In the genomic region with DNA sequence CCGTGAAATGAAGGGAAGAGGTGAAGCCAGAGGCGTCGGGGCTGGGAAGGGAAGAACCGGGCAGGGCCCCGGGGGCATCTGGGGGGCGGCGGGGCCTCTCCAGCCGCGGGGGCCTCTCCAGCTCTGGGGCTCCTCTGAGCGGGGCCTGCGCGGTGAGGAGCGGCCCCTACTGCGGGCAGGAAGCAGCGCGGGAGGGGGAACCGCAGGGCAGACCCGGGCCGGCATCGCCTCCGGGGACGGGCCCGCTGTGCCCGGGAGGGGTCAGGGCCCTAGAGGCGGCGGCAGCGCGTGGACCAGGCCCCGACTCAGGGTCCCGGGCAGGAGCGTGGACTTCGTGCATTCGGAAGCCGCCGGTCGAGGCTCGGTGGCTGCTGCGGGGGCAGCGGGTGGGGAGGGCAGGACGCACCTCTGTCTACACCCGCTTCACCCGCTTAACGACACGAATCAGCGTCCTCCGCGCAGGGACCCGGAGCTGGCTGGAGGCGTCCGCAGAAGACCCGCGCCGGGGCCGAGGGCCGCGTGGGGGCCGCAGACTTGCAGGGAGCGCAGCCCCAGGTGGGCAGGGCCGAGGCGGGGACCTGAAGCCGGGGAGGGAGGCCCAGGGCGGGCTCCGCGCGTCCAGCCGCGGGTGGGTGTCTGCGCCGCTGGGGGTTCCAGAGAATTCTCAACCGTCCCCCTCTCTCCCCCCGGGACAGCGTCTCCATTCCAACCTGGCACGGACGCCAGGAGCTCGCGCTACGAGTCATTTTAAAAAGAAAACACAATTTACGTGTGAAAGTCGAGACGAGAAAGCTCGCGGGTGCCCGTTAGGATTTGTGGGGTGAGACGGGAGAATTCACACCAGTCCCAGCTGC, we compare ENCODE assay signal across 7 cellular contexts.
DNase-seq lines count a peak whose midpoint lies in the region; ATAC-seq and TF ChIP-seq lines count a peak whose summit lies in the region.
"Not testable (repeated sequence)": the region's sequence is repeated elsewhere in the genome, so short reads cannot be mapped to it uniquely, and the experiment has no call there.

No MANE protein-coding gene starts in this region.

- ATAC-seq in T-helper 17 cell (peak; percentile 65), foreskin keratinocyte (peak; percentile 17), left lung (peak; percentile 49)
- ATAC-seq in activated naive CD4-positive, alpha-beta T cell treated with anti-CD3 and anti-CD28 coated beads, Interleukin-2, amount 50 U/mL, for 72 hours = peak; percentile 60 to 62
- peak; percentile 57 to 85 for ATAC-seq in naive thymus-derived CD8-positive, alpha-beta T cell
- ATAC-seq in stimulated activated memory B cell treated with anti-CD40 and anti-IgM and Interleukin-4, amounts not matched to agents 10 μg/mL and 1 μg/mL and 100 μg/mL, for 72 hours = peak; percentile 9

- not testable (repeated sequence) for H3K27ac Mint-ChIP-seq in T-helper 17 cell; activated naive CD4-positive, alpha-beta T cell treated with anti-CD3 and anti-CD28 coated beads, Interleukin-2, amount 50 U/mL, for 72 hours; naive thymus-derived CD8-positive, alpha-beta T cell; stimulated activated memory B cell treated with anti-CD40 and anti-IgM and Interleukin-4, amounts not matched to agents 10 μg/mL and 1 μg/mL and 100 μg/mL, for 72 hours

- H3K27ac ChIP-seq in foreskin keratinocyte, left lung: not testable (repeated sequence)

- H3K9me3 Mint-ChIP-seq in activated naive CD4-positive, alpha-beta T cell treated with anti-CD3 and anti-CD28 coated beads, Interleukin-2, amount 50 U/mL, for 72 hours; naive thymus-derived CD8-positive, alpha-beta T cell; stimulated activated memory B cell treated with anti-CD40 and anti-IgM and Interleukin-4, amounts not matched to agents 10 μg/mL and 1 μg/mL and 100 μg/mL, for 72 hours: not testable (repeated sequence)

- H3K4me1 Mint-ChIP-seq in T-helper 17 cell; naive thymus-derived CD8-positive, alpha-beta T cell; stimulated activated memory B cell treated with anti-CD40 and anti-IgM and Interleukin-4, amounts not matched to agents 10 μg/mL and 1 μg/mL and 100 μg/mL, for 72 hours: not testable (repeated sequence)

- not testable (repeated sequence) for H3K9me3 ChIP-seq in T-helper 17 cell (ENCODE audit: control insufficient read depth, low read length, poor library complexity, severe bottlenecking); left lung

- not testable (repeated sequence) for TF ChIP-seq CTCF in foreskin keratinocyte (conservative IDR thresholded peaks at IDR 0.05); left lung (IDR thresholded peaks at IDR 0.05)

- DNase-seq in T-helper 17 cell; activated naive CD4-positive, alpha-beta T cell treated with anti-CD3 and anti-CD28 coated beads, Interleukin-2, amount 50 U/mL, for 72 hours (ENCODE audit: low spot score in 2 of 2); foreskin keratinocyte; left lung; naive thymus-derived CD8-positive, alpha-beta T cell: not testable (repeated sequence)
- DNase-seq in activated CD8-positive, alpha-beta memory T cell treated with anti-CD3 and anti-CD28 coated beads for 24 hours = peak; percentile 59

- not testable (repeated sequence) for H3K4me3 ChIP-seq in left lung

- not testable (repeated sequence) for H3K27me3 Mint-ChIP-seq in T-helper 17 cell
- peaks cover 2 to 11% (median 5%) of the 10 kb centered on the region in 5 donors for H3K27me3 Mint-ChIP-seq in naive thymus-derived CD8-positive, alpha-beta T cell
- peaks cover 20% of the 10 kb centered on the region for H3K27me3 Mint-ChIP-seq in stimulated activated memory B cell treated with anti-CD40 and anti-IgM and Interleukin-4, amounts not matched to agents 10 μg/mL and 1 μg/mL and 100 μg/mL, for 72 hours

- H3K4me1 ChIP-seq in foreskin keratinocyte, left lung: not testable (repeated sequence)

- intact Hi-C loops in left lung (cut with DNase I) = not testable (repeated sequence)

- not testable (repeated sequence) for H3K27me3 ChIP-seq in foreskin keratinocyte, left lung

- H3K4me3 Mint-ChIP-seq in T-helper 17 cell = peak overlapping the region; percentile 60
- peak overlapping the region in 3 of 10 donors; percentile 36 to 73 (median 63) for H3K4me3 Mint-ChIP-seq in naive thymus-derived CD8-positive, alpha-beta T cell
- not testable (repeated sequence) for H3K4me3 Mint-ChIP-seq in stimulated activated memory B cell treated with anti-CD40 and anti-IgM and Interleukin-4, amounts not matched to agents 10 μg/mL and 1 μg/mL and 100 μg/mL, for 72 hours

- H3K36me3 Mint-ChIP-seq in T-helper 17 cell (ENCODE audit: low read depth); activated naive CD4-positive, alpha-beta T cell treated with anti-CD3 and anti-CD28 coated beads, Interleukin-2, amount 50 U/mL, for 72 hours; naive thymus-derived CD8-positive, alpha-beta T cell; stimulated activated memory B cell treated with anti-CD40 and anti-IgM and Interleukin-4, amounts not matched to agents 10 μg/mL and 1 μg/mL and 100 μg/mL, for 72 hours: not testable (repeated sequence)

- not testable (repeated sequence) for H3K36me3 ChIP-seq in left lung

- POLR2A ChIA-PET in naive thymus-derived CD8-positive, alpha-beta T cell (lab: Charles Lee) = not testable (repeated sequence)

Comparison
In these comparisons a context has a peak if more than half of its experiments do, and no peak if none do; other contexts are left out.
1. ATAC-seq: peak in every context shown above with its lines; median percentile 71 in naive thymus-derived CD8-positive, alpha-beta T cell; 65 in T-helper 17 cell; 61 in activated naive CD4-positive, alpha-beta T cell treated with anti-CD3 and anti-CD28 coated beads, Interleukin-2, amount 50 U/mL, for 72 hours; 49 in left lung; 17 in foreskin keratinocyte; 9 in stimulated activated memory B cell treated with anti-CD40 and anti-IgM and Interleukin-4, amounts not matched to agents 10 μg/mL and 1 μg/mL and 100 μg/mL, for 72 hours.